In genomic region chr1:14420686-14421085, GRCh38 we compare ENCODE assay signal across 27 cellular contexts.
"Had no signal": no experiment of that assay in that cellular context is flagged by ENCODE, and none has a peak within 500 bp of the region (broad histone marks: within the 10 kb centered on the region; RNA-seq: fewer than 3 reads in every experiment).

No MANE protein-coding gene starts in this region.

- H3K9ac ChIP-seq: parathyroid adenoma had no signal

- H3K4me3 ChIP-seq: ovary, psoas muscle, right lobe of liver, sigmoid colon, stomach, tibial artery, transverse colon, upper lobe of right lung, uterus had no signal

- H3K36me3 Mint-ChIP-seq: naive thymus-derived CD8-positive, alpha-beta T cell; natural killer cell treated with Interleukin-12 subunit alpha and Interleukin-12 subunit beta and Interleukin-15 and Interleukin-18, amount 100 ng/mL, for 72 hours; stimulated activated effector memory CD8-positive, alpha-beta T cell treated with anti-CD3 and anti-CD28 coated beads, Interleukin-12 subunit alpha, Interleukin-12 subunit beta, amount 100 ng/mL, for 72 hours; stimulated activated naive B cell treated with anti-CD40 and anti-IgM and Interleukin-4, amounts not matched to agents 10 μg/mL and 1 μg/mL and 100 μg/mL, for 72 hours; type B pancreatic cell had no signal

- H3K36me3 ChIP-seq: ovary, right lobe of liver, sigmoid colon, stomach, tibial artery, transverse colon, upper lobe of right lung, uterus had no signal

- H3K4me1 ChIP-seq: parathyroid adenoma, psoas muscle, right lobe of liver, sigmoid colon, stomach, tibial artery, transverse colon, upper lobe of right lung, uterus had no signal

- H3K9me3 Mint-ChIP-seq: naive thymus-derived CD8-positive, alpha-beta T cell; natural killer cell treated with Interleukin-12 subunit alpha and Interleukin-12 subunit beta and Interleukin-15 and Interleukin-18, amount 100 ng/mL, for 72 hours; neural crest cell; stimulated activated effector memory CD8-positive, alpha-beta T cell treated with anti-CD3 and anti-CD28 coated beads, Interleukin-12 subunit alpha, Interleukin-12 subunit beta, amount 100 ng/mL, for 72 hours; stimulated activated naive CD8-positive, alpha-beta T cell treated with anti-CD3 and anti-CD28 coated beads, Interleukin-15, Interleukin-2, amounts not matched to agents 100 ng/mL and 50 ng/mL, for 24 hours; type B pancreatic cell had no signal

- H3K27ac ChIP-seq: ovary, parathyroid adenoma, psoas muscle, right lobe of liver, sigmoid colon, stomach, tibial artery, transverse colon, upper lobe of right lung, uterus had no signal

- H3K4me1 Mint-ChIP-seq: naive thymus-derived CD8-positive, alpha-beta T cell; neural crest cell; stimulated activated effector memory CD8-positive, alpha-beta T cell treated with anti-CD3 and anti-CD28 coated beads, Interleukin-12 subunit alpha, Interleukin-12 subunit beta, amount 100 ng/mL, for 72 hours; stimulated activated naive B cell treated with anti-CD40 and anti-IgM and Interleukin-4, amounts not matched to agents 10 μg/mL and 1 μg/mL and 100 μg/mL, for 72 hours had no signal

- H3K4me3 Mint-ChIP-seq: naive thymus-derived CD8-positive, alpha-beta T cell; natural killer cell treated with Interleukin-12 subunit alpha and Interleukin-12 subunit beta and Interleukin-15 and Interleukin-18, amount 100 ng/mL, for 72 hours; nephron progenitor cell; neural crest cell; stimulated activated effector memory CD8-positive, alpha-beta T cell treated with anti-CD3 and anti-CD28 coated beads, Interleukin-12 subunit alpha, Interleukin-12 subunit beta, amount 100 ng/mL, for 72 hours; stimulated activated naive B cell treated with anti-CD40 and anti-IgM and Interleukin-4, amounts not matched to agents 10 μg/mL and 1 μg/mL and 100 μg/mL, for 72 hours; stimulated activated naive CD8-positive, alpha-beta T cell treated with anti-CD3 and anti-CD28 coated beads, Interleukin-15, Interleukin-2, amounts not matched to agents 100 ng/mL and 50 ng/mL, for 24 hours; type B pancreatic cell had no signal

- H3K27me3 Mint-ChIP-seq: stimulated activated naive B cell treated with anti-CD40 and anti-IgM and Interleukin-4, amounts not matched to agents 10 μg/mL and 1 μg/mL and 100 μg/mL, for 72 hours; stimulated activated naive CD8-positive, alpha-beta T cell treated with anti-CD3 and anti-CD28 coated beads, Interleukin-15, Interleukin-2, amounts not matched to agents 100 ng/mL and 50 ng/mL, for 24 hours; type B pancreatic cell had no signal

- H3K27me3 ChIP-seq: ovary, right lobe of liver, sigmoid colon, transverse colon, upper lobe of right lung, uterus had no signal

- H2AFZ ChIP-seq: parathyroid adenoma had no signal

- H3K27ac Mint-ChIP-seq: naive thymus-derived CD8-positive, alpha-beta T cell; natural killer cell treated with Interleukin-12 subunit alpha and Interleukin-12 subunit beta and Interleukin-15 and Interleukin-18, amount 100 ng/mL, for 72 hours; nephron progenitor cell; progenitor cell of endocrine pancreas; stimulated activated effector memory CD8-positive, alpha-beta T cell treated with anti-CD3 and anti-CD28 coated beads, Interleukin-12 subunit alpha, Interleukin-12 subunit beta, amount 100 ng/mL, for 72 hours; stimulated activated naive B cell treated with anti-CD40 and anti-IgM and Interleukin-4, amounts not matched to agents 10 μg/mL and 1 μg/mL and 100 μg/mL, for 72 hours; stimulated activated naive CD8-positive, alpha-beta T cell treated with anti-CD3 and anti-CD28 coated beads, Interleukin-15, Interleukin-2, amounts not matched to agents 100 ng/mL and 50 ng/mL, for 24 hours; type B pancreatic cell had no signal

- H3K9me3 ChIP-seq: ovary, psoas muscle, right lobe of liver, sigmoid colon, stomach, tibial artery, transverse colon, upper lobe of right lung, uterus had no signal

- H3K79me2 ChIP-seq: parathyroid adenoma had no signal

- DNase-seq: naive thymus-derived CD8-positive, alpha-beta T cell; nephron progenitor cell; occipital lobe; ovary; psoas muscle; right cardiac atrium; right lobe of liver; sigmoid colon; small intestine; stimulated activated CD4-positive, alpha-beta T cell treated with anti-CD3 and anti-CD28 coated beads, Interleukin-15, amount 100 ng/mL, for 24 hours; stimulated activated CD4-positive, alpha-beta T cell treated with anti-CD3 and anti-CD28 coated beads, Interleukin-2, amount 100 ng/mL, for 24 hours; stimulated activated CD4-positive, alpha-beta T cell treated with anti-CD3 and anti-CD28 coated beads, Interleukin-2, amount 100 ng/mL, for 48 hours; stimulated activated CD4-positive, alpha-beta T cell treated with anti-CD3 and anti-CD28 coated beads, Interleukin-4, amount 100 ng/mL, for 24 hours; stimulated activated naive B cell treated with anti-CD40 and anti-IgM and Interleukin-4, amounts not matched to agents 10 μg/mL and 1 μg/mL and 100 μg/mL, for 72 hours; stimulated activated naive CD4-positive, alpha-beta T cell treated with Interleukin-2 at 50 U/mL for 16 hours; stomach; tibial artery; transverse colon; upper lobe of right lung; uterus had no signal
